ENCODE assay signal across 11 cellular contexts in genomic region chr16:85385463-85386331, GRCh38.
A peak's percentile ranks its signal among the peaks of the same experiment; 100 is the strongest.
DNase-seq lines count a peak whose midpoint lies in the region; ATAC-seq, FAIRE-seq and TF ChIP-seq lines count a peak whose summit lies in the region.
"Had no signal": no experiment of that assay in that cellular context is flagged by ENCODE, and none has a peak within 500 bp of the region (broad histone marks: within the 10 kb centered on the region; RNA-seq: fewer than 3 reads in every experiment).

No MANE protein-coding gene starts in this region.

- H3K4me2 ChIP-seq in keratinocyte (ENCODE audit: control insufficient read depth, extremely low read depth, insufficient read depth, low read depth, low read length) = peak overlapping the region; percentile 71

- H3K9ac ChIP-seq in keratinocyte (ENCODE audit: control insufficient read depth, extremely low read depth, insufficient read depth, low read length) = no peak overlapping the region

- peaks cover 28% of the 10 kb centered on the region for H3K4me1 ChIP-seq in keratinocyte (ENCODE audit: control insufficient read depth, extremely low read depth, insufficient read depth, low read length)
- H3K4me1 ChIP-seq in A673 (ENCODE audit: insufficient read depth, low read length, poor library complexity, severe bottlenecking) = no peaks in the 10 kb centered on the region
- H3K4me1 ChIP-seq in effector memory CD4-positive, alpha-beta T cell (ENCODE audit: control insufficient read depth, insufficient read depth, low read length, poor library complexity, severe bottlenecking) = no peaks in the 10 kb centered on the region

- dilution Hi-C loops in keratinocyte (cut with MboI; ENCODE audit: extremely low pct_ligation_motif_present, low sequenced_read_pairs) = no loop called here

- H3K4me3 ChIP-seq in keratinocyte (ENCODE audit: control insufficient read depth in 2 of 3, extremely low read depth in 1 of 3, insufficient read depth in 2 of 3, low read depth in 1 of 3, low read length in 3 of 3) (peak overlapping the region in 1 of 3 experiments; percentile 23), A673 (ENCODE audit: low read depth, low read length, poor library complexity, severe bottlenecking) (no peak overlapping the region)
- no peak overlapping the region for H3K4me3 ChIP-seq in effector memory CD4-positive, alpha-beta T cell (ENCODE audit: insufficient read depth, low read depth, low read length, poor library complexity, severe bottlenecking)

- H3K9me1 ChIP-seq in keratinocyte (ENCODE audit: control insufficient read depth, extremely low read depth, insufficient read depth, low read length) = no peaks in the 10 kb centered on the region

- no peak for FAIRE-seq in keratinocyte (lab: Jason Lieb, UNC)
- FAIRE-seq: H1 had no signal

- DNase-seq in HuH-7 (ENCODE audit: low spot score) (peak; percentile 90), keratinocyte (ENCODE audit: low read depth, low spot score) (no peak), sciatic nerve (ENCODE audit: low spot score) (peak; percentile 60), A673 (ENCODE audit: low spot score) (no peak)
- no peak for DNase-seq in effector memory CD4-positive, alpha-beta T cell
- DNase-seq: activated CD4-positive, CD25-positive, alpha-beta regulatory T cell; activated T-cell treated with anti-CD3 and anti-CD28 coated beads for 4 hours; stimulated activated naive CD4-positive, alpha-beta T cell had no signal

- H2AFZ ChIP-seq in keratinocyte (ENCODE audit: control insufficient read depth, low read length) = no peak overlapping the region

- CTCF ChIA-PET in A673 (lab: Charles Lee) = no interaction called here

- no peaks in the 10 kb centered on the region for H4K20me1 ChIP-seq in keratinocyte (ENCODE audit: control insufficient read depth, extremely low read depth, insufficient read depth, low read length)

- H3K27me3 ChIP-seq in keratinocyte (ENCODE audit: control insufficient read depth, extremely low read depth, insufficient read depth, low read length) (peaks cover 5% of the 10 kb centered on the region), A673 (replicated peaks; ENCODE audit: insufficient read depth, low read depth, low read length, poor library complexity) (no peaks in the 10 kb centered on the region)
- peaks cover 3% of the 10 kb centered on the region for H3K27me3 ChIP-seq in effector memory CD4-positive, alpha-beta T cell (replicated peaks; ENCODE audit: control insufficient read depth, insufficient read depth, low read length, poor library complexity, severe bottlenecking)

- TF ChIP-seq CTCF in VCaP (conservative IDR thresholded peaks at IDR 0.05) (no peak), keratinocyte (optimal IDR thresholded peaks at IDR 0.05 in 1 of 3, IDR thresholded peaks at IDR 0.05 in 1 of 3, conservative IDR thresholded peaks at IDR 0.05 in 1 of 3; ENCODE audit: extremely low read depth in 1 of 3, insufficient read depth in 2 of 3, low read length in 3 of 3) (no peak), A673 (conservative IDR thresholded peaks at IDR 0.05; ENCODE audit: low read depth, low read length) (no peak)

- H3K79me2 ChIP-seq in keratinocyte (ENCODE audit: control insufficient read depth, insufficient read depth, low read length) = no peaks in the 10 kb centered on the region

- ATAC-seq in sciatic nerve (peak; percentile 9), GM18517 (IDR thresholded peaks at IDR 0.05; ENCODE audit: unreplicated experiment) (no peak)

- no peaks in the 10 kb centered on the region for H3K9me3 ChIP-seq in keratinocyte (ENCODE audit: control insufficient read depth, low read depth, low read length)
- no peaks in the 10 kb centered on the region for H3K9me3 ChIP-seq in A673 (ENCODE audit: low read depth, low read length, poor library complexity, severe bottlenecking)
- no peaks in the 10 kb centered on the region for H3K9me3 ChIP-seq in effector memory CD4-positive, alpha-beta T cell (ENCODE audit: control insufficient read depth, low read length)

- no peaks in the 10 kb centered on the region for H3K36me3 ChIP-seq in keratinocyte (ENCODE audit: control insufficient read depth in 2 of 2, extremely low read depth in 1 of 2, insufficient read depth in 2 of 2, low read length in 2 of 2)
- H3K36me3 ChIP-seq in A673 (ENCODE audit: insufficient read depth, low read length, poor library complexity, severe bottlenecking) = no peaks in the 10 kb centered on the region
- no peaks in the 10 kb centered on the region for H3K36me3 ChIP-seq in effector memory CD4-positive, alpha-beta T cell (ENCODE audit: control insufficient read depth, insufficient read depth, low read length)

- no TSS peak for BruUV-seq in A673 (replicated peaks; lab: Mats Ljungman, UMichigan)

- intact Hi-C loops in sciatic nerve (cut with DNase I) = no loop called here
- intact Hi-C loops in A673 (cut with micrococcal nuclease; ENCODE audit: unreplicated experiment) = no loop called here

- H3K27ac ChIP-seq in VCaP (0 out of 2 replicates have a peak overlapping the region, but pooled peaks have one; percentile 32), keratinocyte (ENCODE audit: control insufficient read depth, insufficient read depth, low read length) (no peak overlapping the region), A673 (ENCODE audit: low read depth, low read length, poor library complexity, severe bottlenecking) (no peak overlapping the region)
- H3K27ac ChIP-seq in effector memory CD4-positive, alpha-beta T cell (ENCODE audit: insufficient read depth, low read length, poor library complexity, severe bottlenecking) = no peak overlapping the region

- POLR2A ChIA-PET in A673 (lab: Charles Lee; ENCODE audit: low non-redundant PET) = no interaction called here

Comparison
In these comparisons a context has a peak if more than half of its experiments do, and no peak if none do; other contexts are left out.
1. DNase-seq: peak in HuH-7 (single experiment) and sciatic nerve (single experiment); none in keratinocyte (single experiment), A673 (single experiment) and effector memory CD4-positive, alpha-beta T cell (0 of 3).